8 cellular contexts compared by ENCODE assay signal in genomic region chr19:38499532-38499931, GRCh38.
"Had no signal": no experiment of that assay in that cellular context is flagged by ENCODE, and none has a peak within 500 bp of the region (broad histone marks: within the 10 kb centered on the region; RNA-seq: fewer than 3 reads in every experiment).

No MANE protein-coding gene starts in this region.

- DNase-seq: GDM1, GF-D8 had no signal

- H3K4me3 ChIP-seq: GM12878 had no signal

- ATAC-seq: GM12878 had no signal

- FAIRE-seq: G401.6, GM12878, GM12891, GM12892, GM18507, GM19239 had no signal
